ENCODE assay signal across 8 cellular contexts in genomic region chr17:78387982-78388941, GRCh38. TPM values are rescaled to one million over a fixed set of nuclear protein-coding genes. Genes with fewer than 3 reads are reported as not detected.
A peak's percentile ranks its signal among the peaks of the same experiment; 100 is the strongest.
DNase-seq lines count a peak whose midpoint lies in the region; ATAC-seq lines count a peak whose summit lies in the region.

No MANE protein-coding gene starts in this region.

- H3K23ac ChIP-seq in mesenchymal stem cell (ENCODE audit: low read length in 2 of 2): peak overlapping the region; percentile 43 to 89

- H3K4me1 Mint-ChIP-seq in activated naive CD8-positive, alpha-beta T cell treated with anti-CD3 and anti-CD28 coated beads, Interleukin-2, amount 50 U/mL, for 24 hours: peaks cover 90% of the 10 kb centered on the region

- peak overlapping the region; percentile 14 for H3K9ac ChIP-seq in mesenchymal stem cell (ENCODE audit: low read length)

- H3K14ac ChIP-seq in mesenchymal stem cell (ENCODE audit: low read length in 2 of 2): peak overlapping the region in 1 of 2 experiments; percentile 78

- H3K36me3 Mint-ChIP-seq in activated naive CD8-positive, alpha-beta T cell treated with anti-CD3 and anti-CD28 coated beads, Interleukin-2, amount 50 U/mL, for 24 hours (ENCODE audit: low read depth): peaks cover 37% of the 10 kb centered on the region

- no peak overlapping the region for H2BK5ac ChIP-seq in mesenchymal stem cell (ENCODE audit: low read depth, low read length, poor library complexity, severe bottlenecking)

- H3K4me3 ChIP-seq in mesenchymal stem cell (ENCODE audit: insufficient read depth in 1 of 2, low read depth in 1 of 2, low read length in 2 of 2): no peak overlapping the region

- no peak overlapping the region for H2AFZ ChIP-seq in mesenchymal stem cell (ENCODE audit: low read depth, low read length)

- H3K27ac Mint-ChIP-seq in activated naive CD8-positive, alpha-beta T cell treated with anti-CD3 and anti-CD28 coated beads, Interleukin-2, amount 50 U/mL, for 24 hours: peak overlapping the region; percentile 97

- H3K79me1 ChIP-seq in mesenchymal stem cell (replicated peaks; ENCODE audit: low read length, poor library complexity, severe bottlenecking): no peaks in the 10 kb centered on the region

- peak overlapping the region; percentile 74 for H2BK120ac ChIP-seq in mesenchymal stem cell (ENCODE audit: low read depth, low read length)

- H3K27ac ChIP-seq in mesenchymal stem cell (ENCODE audit: low read length, poor library complexity, severe bottlenecking): peak overlapping the region; percentile 28

- H3K9me3 ChIP-seq in mesenchymal stem cell (ENCODE audit: control insufficient read depth, low read length): no peaks in the 10 kb centered on the region

- H3K27me3 Mint-ChIP-seq in activated naive CD8-positive, alpha-beta T cell treated with anti-CD3 and anti-CD28 coated beads, Interleukin-2, amount 50 U/mL, for 24 hours: no peaks in the 10 kb centered on the region

- peak overlapping the region; percentile 90 to 95 for H2BK12ac ChIP-seq in mesenchymal stem cell (ENCODE audit: low read length in 2 of 2)

- H4K91ac ChIP-seq in mesenchymal stem cell (ENCODE audit: low read length): no peak overlapping the region

- ATAC-seq in HG03432 (IDR thresholded peaks at IDR 0.05; ENCODE audit: unreplicated experiment): peak; percentile 26
- no peak for ATAC-seq in activated naive CD8-positive, alpha-beta T cell treated with anti-CD3 and anti-CD28 coated beads, Interleukin-2, amount 50 U/mL, for 24 hours
- ATAC-seq in GM18909 (IDR thresholded peaks at IDR 0.05; ENCODE audit: poor library complexity, unreplicated experiment): no peak
- ATAC-seq in HG03139 (IDR thresholded peaks at IDR 0.05; ENCODE audit: unreplicated experiment): no peak

- no peak overlapping the region for H2BK15ac ChIP-seq in mesenchymal stem cell (ENCODE audit: low read depth, poor library complexity, severe bottlenecking)

- peak overlapping the region; percentile 99 for H2AK5ac ChIP-seq in mesenchymal stem cell (ENCODE audit: low read length, severe bottlenecking)

- DNase-seq in AML-193 (lab: John Stamatoyannopoulos, UW): peak; percentile 96 to 97
- no peak for DNase-seq in activated naive CD8-positive, alpha-beta T cell treated with anti-CD3 and anti-CD28 coated beads, Interleukin-2, amount 50 U/mL, for 24 hours
- DNase-seq in mesenchymal stem cell: peak; percentile 74
- no peak for DNase-seq in iPS-NIHi7 (ENCODE audit: extremely low spot score)
- DNase-seq in NCI-H446 treated with DMSO at 0.1 percent for 48 hours (lab: John Stamatoyannopoulos, UW): no peak

- no peaks in the 10 kb centered on the region for H3K9me3 Mint-ChIP-seq in activated naive CD8-positive, alpha-beta T cell treated with anti-CD3 and anti-CD28 coated beads, Interleukin-2, amount 50 U/mL, for 24 hours

- no peaks in the 10 kb centered on the region for H3K27me3 ChIP-seq in mesenchymal stem cell (ENCODE audit: control insufficient read depth in 1 of 2, insufficient read depth in 1 of 2, low read length in 2 of 2)

- H3K4ac ChIP-seq in mesenchymal stem cell (ENCODE audit: low read depth in 1 of 2, low read length in 2 of 2): peak overlapping the region in 1 of 2 experiments; percentile 79

- peak overlapping the region; percentile 87 to 91 for H3K18ac ChIP-seq in mesenchymal stem cell (ENCODE audit: low read depth in 1 of 2, low read length in 2 of 2)

- peak overlapping the region; percentile 57 for H3K4me3 Mint-ChIP-seq in activated naive CD8-positive, alpha-beta T cell treated with anti-CD3 and anti-CD28 coated beads, Interleukin-2, amount 50 U/mL, for 24 hours

- 53% methylated on average over 10 of the region's 10 CpGs for WGBS in mesenchymal stem cell

- H3K36me3 ChIP-seq in mesenchymal stem cell (ENCODE audit: control insufficient read depth in 1 of 2, insufficient read depth in 2 of 2, low read depth in 1 of 2, low read length in 2 of 2): peaks cover 6 to 15% of the 10 kb centered on the region in 2 experiments

- no peak overlapping the region for H3K4me2 ChIP-seq in mesenchymal stem cell (ENCODE audit: low read length, poor library complexity, severe bottlenecking)

- H4K8ac ChIP-seq in mesenchymal stem cell (ENCODE audit: low read length): peak overlapping the region; percentile 65

- peaks cover 54% of the 10 kb centered on the region for H3K4me1 ChIP-seq in mesenchymal stem cell (ENCODE audit: control insufficient read depth, insufficient read depth, low read depth, low read length)

RNA-seq across cellular contexts. Expression of gene PGS1, which starts 9.8 kb away (rescaled TPM):
- polyA plus RNA-seq in mesenchymal stem cell (2013, experiment 1 of 2): 21.8 TPM
- 22.1 TPM for polyA plus RNA-seq in mesenchymal stem cell (2013, experiment 2 of 2)

RNA-seq across cellular contexts. Expression of gene SOCS3, which starts 28.4 kb away (rescaled TPM):
- 64.5 TPM for polyA plus RNA-seq in mesenchymal stem cell (2013, experiment 1 of 2)
- 62.3 TPM for polyA plus RNA-seq in mesenchymal stem cell (2013, experiment 2 of 2)

Comparison
In these comparisons a context has a peak if more than half of its experiments do, and no peak if none do; other contexts are left out.
1. DNase-seq: peak in AML-193 (2 of 2) and mesenchymal stem cell (single experiment); none in activated naive CD8-positive, alpha-beta T cell treated with anti-CD3 and anti-CD28 coated beads, Interleukin-2, amount 50 U/mL, for 24 hours (single experiment), iPS-NIHi7 (single experiment) and NCI-H446 treated with DMSO at 0.1 percent for 48 hours (single experiment).